In genomic region chr14:104745431-104745830, GRCh38 we compare ENCODE assay signal across 22 cellular contexts.
"Had no signal": no experiment of that assay in that cellular context is flagged by ENCODE, and none has a peak within 500 bp of the region (broad histone marks: within the 10 kb centered on the region; RNA-seq: fewer than 3 reads in every experiment).

No MANE protein-coding gene starts in this region.

- DNase-seq: activated CD4-positive, alpha-beta T cell treated with anti-CD3 and anti-CD28 coated beads, Interleukin-2, amount 10 ng/mL, durations not matched to agents 24 days and 14 days; activated gamma-delta T cell treated with Interleukin-2 at 50 U/mL for 16 hours; adrenal gland; dermis blood vessel endothelial cell; effector memory CD4-positive, alpha-beta T cell; mammary epithelial cell; midbrain; nephron progenitor cell; occipital lobe; sigmoid colon; SK-N-SH; stimulated activated CD4-positive, alpha-beta T cell treated with anti-CD3 and anti-CD28 coated beads, Interleukin-4, amount 100 ng/mL, for 4 hours; stimulated activated naive B cell treated with anti-CD40 and anti-IgM and Interleukin-4, amounts not matched to agents 10 μg/mL and 1 μg/mL and 100 μg/mL, for 72 hours; T1000; thyroid gland had no signal

- H3K4me3 Mint-ChIP-seq: activated CD4-positive, alpha-beta T cell treated with anti-CD3 and anti-CD28 coated beads, Interleukin-2, amount 10 ng/mL, durations not matched to agents 24 days and 14 days; nephron progenitor cell; stimulated activated naive B cell treated with anti-CD40 and anti-IgM and Interleukin-4, amounts not matched to agents 10 μg/mL and 1 μg/mL and 100 μg/mL, for 72 hours had no signal

- H3K9me3 ChIP-seq: adrenal gland, sigmoid colon, SK-N-SH, thyroid gland had no signal

- H3K9me3 Mint-ChIP-seq: activated CD4-positive, alpha-beta T cell treated with anti-CD3 and anti-CD28 coated beads, Interleukin-2, amount 10 ng/mL, durations not matched to agents 24 days and 14 days; activated naive CD4-positive, alpha-beta T cell treated with anti-CD3 and anti-CD28 coated beads, Interleukin-2, amount 50 U/mL, for 72 hours; stimulated activated naive B cell treated with anti-CD40 and anti-IgM and Interleukin-4, amounts not matched to agents 10 μg/mL and 1 μg/mL and 100 μg/mL, for 72 hours had no signal

- H3K4me3 ChIP-seq: adrenal gland, hepatocyte, sigmoid colon, thyroid gland had no signal

- H3K27ac ChIP-seq: hepatocyte, thyroid gland had no signal

- H3K27ac Mint-ChIP-seq: activated CD4-positive, alpha-beta T cell treated with anti-CD3 and anti-CD28 coated beads, Interleukin-2, amount 10 ng/mL, durations not matched to agents 24 days and 14 days; activated naive CD4-positive, alpha-beta T cell treated with anti-CD3 and anti-CD28 coated beads, Interleukin-2, amount 50 U/mL, for 72 hours; stimulated activated naive B cell treated with anti-CD40 and anti-IgM and Interleukin-4, amounts not matched to agents 10 μg/mL and 1 μg/mL and 100 μg/mL, for 72 hours had no signal

- H3K27me3 ChIP-seq: adrenal gland, hepatocyte, sigmoid colon, thyroid gland had no signal

- H3K36me3 ChIP-seq: adrenal gland, sigmoid colon, thyroid gland had no signal

- H3K36me3 Mint-ChIP-seq: activated naive CD4-positive, alpha-beta T cell treated with anti-CD3 and anti-CD28 coated beads, Interleukin-2, amount 50 U/mL, for 72 hours; stimulated activated naive B cell treated with anti-CD40 and anti-IgM and Interleukin-4, amounts not matched to agents 10 μg/mL and 1 μg/mL and 100 μg/mL, for 72 hours had no signal

- H3K9ac ChIP-seq: SK-N-SH had no signal

- ATAC-seq: left lobe of liver had no signal

- FAIRE-seq: bronchial epithelial cell, endothelial cell of umbilical vein, islet of Langerhans, urothelium cell line had no signal

- H3K4me1 ChIP-seq: thyroid gland had no signal
